ENCODE assay signal across 19 cellular contexts in genomic region chr4:79445371-79445781, GRCh38. TPM values are rescaled to one million over a fixed set of nuclear protein-coding genes. Genes with fewer than 3 reads are reported as not detected.
DNase-seq lines count a peak whose midpoint lies in the region; ATAC-seq and TF ChIP-seq lines count a peak whose summit lies in the region.
"Had no signal": no experiment of that assay in that cellular context is flagged by ENCODE, and none has a peak within 500 bp of the region (broad histone marks: within the 10 kb centered on the region; RNA-seq: fewer than 3 reads in every experiment).

No MANE protein-coding gene starts in this region.

- ATAC-seq in GM21526 (IDR thresholded peaks at IDR 0.05; ENCODE audit: low FRiP score, unreplicated experiment) = no peak
- ATAC-seq: gastrocnemius medialis had no signal

- no peaks in the 10 kb centered on the region for H3K79me2 ChIP-seq in mesendoderm (ENCODE audit: control insufficient read depth, insufficient read depth, low read length)

- H3K4me2 ChIP-seq in mesendoderm (ENCODE audit: low read length) = no peak overlapping the region

- no peaks in the 10 kb centered on the region for H3K36me3 Mint-ChIP-seq in progenitor cell of endocrine pancreas (ENCODE audit: insufficient read depth)
- H3K36me3 Mint-ChIP-seq: IgD-negative memory B cell had no signal

- no peak overlapping the region for H3K27ac ChIP-seq in mesendoderm (ENCODE audit: low read depth, low read length)
- no peak overlapping the region for H3K27ac ChIP-seq in ascending aorta
- H3K27ac ChIP-seq: brain microvascular endothelial cell, gastrocnemius medialis had no signal

- TF ChIP-seq CTCF in progenitor cell of endocrine pancreas (IDR thresholded peaks at IDR 0.05; ENCODE audit: unreplicated experiment) = no peak
- no peak for TF ChIP-seq CTCF in ascending aorta (IDR thresholded peaks at IDR 0.05)

- no peak overlapping the region for H3K4me3 ChIP-seq in NT2/D1 (ENCODE audit: insufficient read length, low read depth)
- H3K4me3 ChIP-seq in mesendoderm (ENCODE audit: low read length) = no peak overlapping the region
- no peak overlapping the region for H3K4me3 ChIP-seq in ascending aorta
- H3K4me3 ChIP-seq: gastrocnemius medialis had no signal

- no peak overlapping the region for H4K8ac ChIP-seq in mesendoderm (ENCODE audit: low read depth, low read length)

- no peaks in the 10 kb centered on the region for H3K27me3 Mint-ChIP-seq in progenitor cell of endocrine pancreas

- H2AK5ac ChIP-seq in mesendoderm (ENCODE audit: low read length) = no peak overlapping the region

- H3K4me3 Mint-ChIP-seq in progenitor cell of endocrine pancreas (ENCODE audit: low read depth) = no peak overlapping the region
- H3K4me3 Mint-ChIP-seq: IgD-negative memory B cell, immature natural killer cell had no signal

- H3K9me3 ChIP-seq in NT2/D1 (ENCODE audit: insufficient read depth, low read length) = no peaks in the 10 kb centered on the region
- no peaks in the 10 kb centered on the region for H3K9me3 ChIP-seq in ascending aorta
- H3K9me3 ChIP-seq: BE2C, gastrocnemius medialis had no signal

- no peaks in the 10 kb centered on the region for H3K4me1 Mint-ChIP-seq in progenitor cell of endocrine pancreas (ENCODE audit: low read depth)
- H3K4me1 Mint-ChIP-seq: IgD-negative memory B cell, immature natural killer cell had no signal

- no peak overlapping the region for H3K56ac ChIP-seq in mesendoderm (ENCODE audit: low read length)

- no peaks in the 10 kb centered on the region for H3K4me1 ChIP-seq in NT2/D1 (ENCODE audit: insufficient read depth, insufficient read length)
- H3K4me1 ChIP-seq in mesendoderm (ENCODE audit: control insufficient read depth, low read depth, low read length) = no peaks in the 10 kb centered on the region
- H3K4me1 ChIP-seq in ascending aorta = no peaks in the 10 kb centered on the region
- H3K4me1 ChIP-seq: BE2C, gastrocnemius medialis had no signal

- no peak overlapping the region for H3K23ac ChIP-seq in mesendoderm (ENCODE audit: low read length)

- H3K4ac ChIP-seq in mesendoderm (ENCODE audit: low read depth, low read length) = no peak overlapping the region

- H2BK15ac ChIP-seq in mesendoderm (replicated peaks; ENCODE audit: low read depth) = no peak overlapping the region

- no peak overlapping the region for H2BK120ac ChIP-seq in mesendoderm (ENCODE audit: low read depth, low read length)

- H4K5ac ChIP-seq in mesendoderm (ENCODE audit: low read length) = no peak overlapping the region

- WGBS in mesendoderm (ENCODE audit: extremely low coverage, insufficient coverage, low lambda C conversion rate) = no CpG with 5 or more reads among the region's 5 CpGs

- intact Hi-C loops in ascending aorta (cut with DNase I) = no loop called here

- peak; percentile 72 for DNase-seq in ELF-1 (ENCODE audit: low read depth, low spot score)
- DNase-seq in NCI-H1930 (lab: John Stamatoyannopoulos, UW) = peak; percentile 50 to 63
- peak; percentile 2 for DNase-seq in NT2/D1 (ENCODE audit: low read depth, low spot score)
- DNase-seq in mesendoderm = peak; percentile 71
- DNase-seq in progenitor cell of endocrine pancreas (ENCODE audit: low spot score, unreplicated experiment) = no peak
- no peak for DNase-seq in cerebellar nuclear complex (lab: John Stamatoyannopoulos, UW)
- DNase-seq in ascending aorta (ENCODE audit: low spot score in 2 of 2) = no peak
- DNase-seq: activated gamma-delta T cell treated with Interleukin-2 at 50 U/mL for 16 hours; BE2C; brain microvascular endothelial cell; effector CD8-positive, alpha-beta T cell; gastrocnemius medialis; immature natural killer cell; Right ventricle myocardium superior; stimulated activated CD4-positive, alpha-beta T cell treated with anti-CD3 and anti-CD28 coated beads, Interleukin-2, amount 100 ng/mL, for 48 hours had no signal

- H3K36me3 ChIP-seq in NT2/D1 (ENCODE audit: insufficient read depth, insufficient read length, low read length) (no peaks in the 10 kb centered on the region), mesendoderm (ENCODE audit: control insufficient read depth, insufficient read depth, low read length) (no peaks in the 10 kb centered on the region), ascending aorta (no peaks in the 10 kb centered on the region)
- H3K36me3 ChIP-seq: BE2C, brain microvascular endothelial cell, gastrocnemius medialis had no signal

- no peaks in the 10 kb centered on the region for H3K9me3 Mint-ChIP-seq in progenitor cell of endocrine pancreas (ENCODE audit: low read depth)

- H3K27ac Mint-ChIP-seq in progenitor cell of endocrine pancreas = no peak overlapping the region
- H3K27ac Mint-ChIP-seq: IgD-negative memory B cell, immature natural killer cell had no signal

- no peak overlapping the region for H2BK5ac ChIP-seq in mesendoderm (ENCODE audit: low read length)

- no peak overlapping the region for H3K18ac ChIP-seq in mesendoderm (ENCODE audit: low read length)

- no peaks in the 10 kb centered on the region for H3K79me1 ChIP-seq in mesendoderm (ENCODE audit: low read length)

- H3K9ac ChIP-seq in NT2/D1 (ENCODE audit: insufficient read length, low read depth) (no peak overlapping the region), mesendoderm (ENCODE audit: low read length) (no peak overlapping the region)

- H3K27me3 ChIP-seq in NT2/D1 (ENCODE audit: insufficient read depth, insufficient read length) = no peaks in the 10 kb centered on the region
- no peaks in the 10 kb centered on the region for H3K27me3 ChIP-seq in mesendoderm (ENCODE audit: insufficient read depth, low read length, poor library complexity)
- H3K27me3 ChIP-seq in ascending aorta = no peaks in the 10 kb centered on the region
- H3K27me3 ChIP-seq: BE2C, brain microvascular endothelial cell, gastrocnemius medialis had no signal

RNA-seq across cellular contexts. Expression of gene GK2, which starts 37.3 kb away (rescaled TPM):
- polyA plus RNA-seq in mesendoderm (2013, experiment 1 of 2) = not detected
- polyA plus RNA-seq in mesendoderm (2013, experiment 2 of 2) = not detected
- total RNA-seq in progenitor cell of endocrine pancreas (not detected in 2 replicates), ascending aorta (not detected)
- total RNA-seq: gastrocnemius medialis, mucosa of gallbladder, NCI-H460, Right ventricle myocardium superior had no signal
- polyA plus RNA-seq: IgD-negative memory B cell, immature natural killer cell had no signal

Comparison
In these comparisons a context has a peak if more than half of its experiments do, and no peak if none do; other contexts are left out.
1. DNase-seq: peak in ELF-1 (single experiment), NCI-H1930 (2 of 2), NT2/D1 (single experiment) and mesendoderm (single experiment); none in progenitor cell of endocrine pancreas (single experiment), cerebellar nuclear complex (0 of 2) and ascending aorta (0 of 2).